ENCODE assay signal across 1 cellular context in the genomic region with DNA sequence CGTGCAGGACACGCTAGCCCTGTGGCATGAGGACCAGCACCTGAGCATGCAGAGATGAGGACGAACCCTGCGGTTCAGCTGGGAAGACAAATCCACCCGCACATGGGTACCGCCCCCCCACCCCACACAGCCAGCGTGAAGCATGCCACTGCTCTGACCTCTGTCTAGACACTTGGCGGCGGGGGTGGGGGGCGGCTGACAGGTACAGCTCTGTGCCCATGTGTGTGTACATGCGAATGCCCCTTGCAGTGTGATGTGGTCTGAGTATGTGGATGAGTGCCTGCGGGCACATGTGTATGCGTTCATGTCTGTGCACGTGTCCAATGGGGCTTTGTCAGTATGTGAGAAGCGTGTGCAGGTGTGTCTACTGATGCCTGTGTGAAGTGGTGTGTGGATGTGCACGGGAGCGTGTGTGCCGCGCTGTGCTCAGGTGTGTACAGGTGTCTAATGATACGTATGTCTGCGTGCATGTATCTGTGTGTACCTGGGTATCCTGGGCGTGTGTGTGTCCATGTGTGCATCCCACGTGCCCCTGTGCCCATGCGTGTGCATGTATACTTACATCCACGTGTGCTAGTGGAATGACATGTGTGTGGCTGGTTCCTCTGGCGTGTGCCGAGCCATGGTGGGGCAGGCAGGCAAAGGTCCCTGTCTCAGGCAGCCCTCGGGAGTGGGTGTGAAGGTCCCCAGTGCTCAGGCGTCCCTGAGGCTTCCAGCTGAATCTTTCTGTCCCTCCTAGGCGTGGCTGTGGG.
TF ChIP-seq lines count a peak whose summit lies in the region.

No MANE protein-coding gene starts in this region.

TF ChIP-seq in SK-N-SH treated with all-trans-retinoic acid at 6 μM for 48 hours, 23 proteins besides CTCF, POLR2A, EP300 and RAD21 (continued from another document):
- TF ChIP-seq, protein P1, sequence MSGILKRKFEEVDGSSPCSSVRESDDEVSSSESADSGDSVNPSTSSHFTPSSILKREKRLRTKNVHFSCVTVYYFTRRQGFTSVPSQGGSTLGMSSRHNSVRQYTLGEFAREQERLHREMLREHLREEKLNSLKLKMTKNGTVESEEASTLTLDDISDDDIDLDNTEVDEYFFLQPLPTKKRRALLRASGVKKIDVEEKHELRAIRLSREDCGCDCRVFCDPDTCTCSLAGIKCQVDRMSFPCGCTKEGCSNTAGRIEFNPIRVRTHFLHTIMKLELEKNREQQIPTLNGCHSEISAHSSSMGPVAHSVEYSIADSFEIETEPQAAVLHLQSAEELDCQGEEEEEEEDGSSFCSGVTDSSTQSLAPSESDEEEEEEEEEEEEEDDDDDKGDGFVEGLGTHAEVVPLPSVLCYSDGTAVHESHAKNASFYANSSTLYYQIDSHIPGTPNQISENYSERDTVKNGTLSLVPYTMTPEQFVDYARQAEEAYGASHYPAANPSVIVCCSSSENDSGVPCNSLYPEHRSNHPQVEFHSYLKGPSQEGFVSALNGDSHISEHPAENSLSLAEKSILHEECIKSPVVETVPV (CRISPR knock-in tag; IDR thresholded peaks at IDR 0.05): no peak
- TF ChIP-seq ESRRG (CRISPR knock-in tag; IDR thresholded peaks at IDR 0.05) (no peak), ZFP30 (CRISPR knock-in tag; IDR thresholded peaks at IDR 0.05) (no peak), CSDC2 (CRISPR knock-in tag; IDR thresholded peaks at IDR 0.05) (no peak), PPARA (CRISPR knock-in tag; IDR thresholded peaks at IDR 0.05; ENCODE audit: borderline replicate concordance) (no peak), ISL1 (CRISPR knock-in tag; IDR thresholded peaks at IDR 0.05) (no peak), ZNF565 (CRISPR knock-in tag; conservative IDR thresholded peaks at IDR 0.05; ENCODE audit: low read depth) (no peak), ZNF70 (CRISPR knock-in tag; IDR thresholded peaks at IDR 0.05) (no peak)
